ENCODE assay signal across 7 cellular contexts in genomic region chr17:76075364-76076099, GRCh38. TPM values are rescaled to one million over a fixed set of nuclear protein-coding genes. Genes with fewer than 3 reads are reported as not detected.
A peak's percentile ranks its signal among the peaks of the same experiment; 100 is the strongest.
DNase-seq lines count a peak whose midpoint lies in the region; ATAC-seq, FAIRE-seq and TF ChIP-seq lines count a peak whose summit lies in the region.

No MANE protein-coding gene starts in this region.

- H3K9me1 ChIP-seq in K562 (ENCODE audit: control insufficient read depth, insufficient read depth, low read length): peaks cover 4% of the 10 kb centered on the region

- no peaks in the 10 kb centered on the region for H3K36me3 Mint-ChIP-seq in nephron (ENCODE audit: low read depth)

- CTCF ChIA-PET in K562 (lab: Yijun Ruan, JAX; ENCODE audit: low intra/inter-chr PET ratio): no interaction called here

- H2AFZ ChIP-seq in K562 (ENCODE audit: low read depth, low read length): no peak overlapping the region
- no peak overlapping the region for H2AFZ ChIP-seq in MM.1S (ENCODE audit: low read length)

- intact Hi-C loops in K562 (cut with micrococcal nuclease): no loop called here

- H3F3A ChIP-seq in MM.1S (ENCODE audit: insufficient read depth, low read length): no peaks in the 10 kb centered on the region; the same call in 1 of the 2 replicates

- BruUV-seq in K562 (replicated peaks; lab: Mats Ljungman, UMichigan): no TSS peak

- H3K27ac ChIP-seq in K562 (ENCODE audit: extremely low read depth, low read depth, low read length) (no peak overlapping the region), MM.1S (ENCODE audit: low read length) (no peak overlapping the region)

- FAIRE-seq in K562 (lab: Jason Lieb, UNC): no peak

- peaks cover 69% of the 10 kb centered on the region for H3K27me3 Mint-ChIP-seq in nephron (ENCODE audit: low read depth)

- TF ChIP-seq RAD21 in K562 (CRISPR knock-in tag; conservative IDR thresholded peaks at IDR 0.05 in 1 of 2, IDR thresholded peaks at IDR 0.05 in 1 of 2): no peak

- POLR2A ChIA-PET in K562 (lab: Yijun Ruan, JAX): no interaction called here

- H3K4me2 ChIP-seq in K562 (ENCODE audit: insufficient read depth, low read length) (no peak overlapping the region), MM.1S (ENCODE audit: low read depth, low read length) (no peak overlapping the region)

- H3K36me3 ChIP-seq in K562 (ENCODE audit: control insufficient read depth, insufficient read depth, low read length) (peaks cover 5% of the 10 kb centered on the region; the same call in 2 of the 3 replicates), MM.1S (replicated peaks; ENCODE audit: insufficient read depth, low read length) (no peaks in the 10 kb centered on the region)

- TF ChIP-seq POLR2A in K562 (conservative IDR thresholded peaks at IDR 0.05): no peak

- TF ChIP-seq CTCF in K562 (IDR thresholded peaks at IDR 0.05 in 2 of 3, conservative IDR thresholded peaks at IDR 0.05 in 1 of 3; ENCODE audit: insufficient read depth in 2 of 3, low read depth in 1 of 3, low read length in 3 of 3) (no peak), nephron (IDR thresholded peaks at IDR 0.05; ENCODE audit: unreplicated experiment in 3 of 3) (peak in 1 of 3 experiments; percentile 16), MM.1S (IDR thresholded peaks at IDR 0.05; ENCODE audit: low read length) (no peak)

- H3K9me3 Mint-ChIP-seq in nephron: no peaks in the 10 kb centered on the region

- no peaks in the 10 kb centered on the region for H3K9me3 ChIP-seq in K562 (replicated peaks; ENCODE audit: control insufficient read depth, insufficient read depth, low read depth, low read length)
- no peaks in the 10 kb centered on the region for H3K9me3 ChIP-seq in MM.1S (replicated peaks; ENCODE audit: insufficient read depth, low read length)

- WGBS in K562 (ENCODE audit: insufficient coverage, low coverage, missing lambda C conversion rate): 31% methylated on average over 36 of the region's 42 CpGs

- H3K4me1 Mint-ChIP-seq in nephron: peaks cover 43% of the 10 kb centered on the region

- DNase-seq in D341Med (ENCODE audit: low spot score): peak; percentile 82
- DNase-seq in HuH-7.5 (ENCODE audit: low spot score): peak; percentile 55
- no peak for DNase-seq in K562 (ENCODE audit: extremely low read depth in 1 of 4, low spot score in 3 of 4)
- DNase-seq in MM.1S: no peak

- H3K27me3 ChIP-seq in K562 (ENCODE audit: control insufficient read depth in 2 of 2, insufficient read depth in 2 of 2, low read length in 2 of 2) (peaks cover 18 to 44% of the 10 kb centered on the region in 2 experiments; a peak in 4 of 5 replicates), MM.1S (replicated peaks; ENCODE audit: insufficient read depth, low read length) (peaks cover 61% of the 10 kb centered on the region)

- no peaks in the 10 kb centered on the region for H3K9me2 ChIP-seq in MM.1S (replicated peaks; ENCODE audit: insufficient read depth, low read length)

- ATAC-seq in K562: no peak
- no peak for ATAC-seq in GM19324 (IDR thresholded peaks at IDR 0.05; ENCODE audit: low FRiP score, unreplicated experiment)
- ATAC-seq in GM21786 (IDR thresholded peaks at IDR 0.05; ENCODE audit: unreplicated experiment): no peak

- peaks cover 5 to 57% of the 10 kb centered on the region in 2 experiments for H3K4me1 ChIP-seq in K562 (replicated peaks in 1 of 2; ENCODE audit: control insufficient read depth in 2 of 2, insufficient read depth in 2 of 2, low read length in 2 of 2)
- H3K4me1 ChIP-seq in MM.1S (ENCODE audit: low read length): peaks cover 6% of the 10 kb centered on the region

- peak overlapping the region; percentile 63 to 75 (median 67) for H3K4me3 Mint-ChIP-seq in nephron

- no peak overlapping the region for H3K27ac Mint-ChIP-seq in nephron

- H4K20me1 ChIP-seq in K562 (replicated peaks; ENCODE audit: control insufficient read depth, insufficient read depth, low read length) (peaks cover 15% of the 10 kb centered on the region; the same call in 1 of the 2 replicates), MM.1S (ENCODE audit: insufficient read depth, low read length) (no peaks in the 10 kb centered on the region)

- in situ Hi-C loops in K562 (cut with MboI): no loop called here

- H3K79me2 ChIP-seq in K562 (ENCODE audit: control insufficient read depth, insufficient read depth, low read length): peaks cover 25% of the 10 kb centered on the region
- peaks cover 24% of the 10 kb centered on the region for H3K79me2 ChIP-seq in MM.1S (ENCODE audit: low read length)

- no peak overlapping the region for H3K4me3 ChIP-seq in K562
- no peak overlapping the region for H3K4me3 ChIP-seq in MM.1S (ENCODE audit: low read length)

- TF ChIP-seq EP300 in K562 (IDR thresholded peaks at IDR 0.05; ENCODE audit: low read length): no peak

- H3K9ac ChIP-seq in K562 (ENCODE audit: insufficient read depth in 1 of 2, low read depth in 2 of 2, low read length in 2 of 2): no peak overlapping the region
- no peak overlapping the region for H3K9ac ChIP-seq in MM.1S (ENCODE audit: low read length)

RNA-seq across cellular contexts. Expression of gene GALR2, which starts 1.0 kb away (rescaled TPM):
- not detected in 2 replicates for total RNA-seq in K562 (2011; cell fraction: chromatin; rRNA removed; ENCODE audit: low replicate concordance)
- total RNA-seq in K562 (2011; cell fraction: nucleolus; rRNA removed): 0.17 TPM in 1 of 2 replicates, not detected in the other
- not detected in 2 replicates for total RNA-seq in K562 (2011; cell fraction: nucleoplasm; rRNA removed)
- total RNA-seq in K562 (2014; rRNA removed) (not detected in 2 replicates), K562 (2014; rRNA removed; fragmentation: Illumina TruSeq; extraction: Trizol) (not detected in 2 replicates), K562 (2015; rRNA removed; fragmentation: Illumina TruSeq; extraction: Trizol) (not detected in 2 replicates), K562 (2021) (not detected in 2 replicates)
- polyA plus RNA-seq in K562 (2011; rRNA removed) (not detected in 2 replicates), K562 (2014; fragmentation: Illumina TruSeq; extraction: Trizol) (not detected in 2 replicates), K562 (2014; fragmentation: Nextera tagmentation; extraction: Ambion mirVana) (not detected), K562 (2014; rRNA removed) (0.34 TPM in 1 of 2 replicates, not detected in the other)
- 0.18 TPM in 1 of 2 replicates, not detected in the other for polyA plus RNA-seq in K562 (2011; cell fraction: cytosol; rRNA removed)
- polyA plus RNA-seq in K562 (2011; cell fraction: nucleus; rRNA removed): not detected in 2 replicates
- polyA plus RNA-seq in K562 (2012): not detected in 2 replicates
- not detected in 2 replicates for polyA minus RNA-seq in K562 (2011; rRNA and poly(A)+ RNA removed)
- polyA minus RNA-seq in K562 (2011; cell fraction: cytosol; rRNA and poly(A)+ RNA removed): not detected in 2 replicates
- polyA minus RNA-seq in K562 (2011; cell fraction: nucleus; rRNA and poly(A)+ RNA removed): not detected in 2 replicates

RNA-seq across cellular contexts. Expression of gene SRP68, which starts 3.2 kb away (rescaled TPM):
- 133 and 147 TPM in 2 replicates for total RNA-seq in K562 (2011; cell fraction: chromatin; rRNA removed; ENCODE audit: low replicate concordance)
- total RNA-seq in K562 (2011; cell fraction: nucleolus; rRNA removed): 62.8 and 73.2 TPM in 2 replicates
- 99.2 and 124 TPM in 2 replicates for total RNA-seq in K562 (2011; cell fraction: nucleoplasm; rRNA removed)
- 29.8 and 35.3 TPM in 2 replicates for total RNA-seq in K562 (2014; rRNA removed)
- 32.4 and 33.8 TPM in 2 replicates for total RNA-seq in K562 (2014; rRNA removed; fragmentation: Illumina TruSeq; extraction: Trizol)
- total RNA-seq in K562 (2015; rRNA removed; fragmentation: Illumina TruSeq; extraction: Trizol): 33.6 and 36.2 TPM in 2 replicates
- total RNA-seq in K562 (2021): 73.5 and 77.4 TPM in 2 replicates
- polyA plus RNA-seq in K562 (2011; rRNA removed): 79.6 and 93.4 TPM in 2 replicates
- 55.4 and 75.0 TPM in 2 replicates for polyA plus RNA-seq in K562 (2011; cell fraction: cytosol; rRNA removed)
- polyA plus RNA-seq in K562 (2011; cell fraction: nucleus; rRNA removed): 49.7 and 56.7 TPM in 2 replicates
- 73.7 and 81.8 TPM in 2 replicates for polyA plus RNA-seq in K562 (2012)
- 85.7 and 92.6 TPM in 2 replicates for polyA plus RNA-seq in K562 (2014; fragmentation: Illumina TruSeq; extraction: Trizol)
- 10 to 100 TPM; 29.4 to 31.4 TPM for polyA plus RNA-seq in K562 (2014; fragmentation: Nextera tagmentation; extraction: Ambion mirVana)
- polyA plus RNA-seq in K562 (2014; rRNA removed): 62.8 and 63.5 TPM in 2 replicates
- 82.1 and 85.9 TPM in 2 replicates for polyA minus RNA-seq in K562 (2011; rRNA and poly(A)+ RNA removed)
- polyA minus RNA-seq in K562 (2011; cell fraction: cytosol; rRNA and poly(A)+ RNA removed): 40.9 and 46.4 TPM in 2 replicates
- polyA minus RNA-seq in K562 (2011; cell fraction: nucleus; rRNA and poly(A)+ RNA removed): 22.2 and 39.0 TPM in 2 replicates

RNA-seq across cellular contexts. Expression of gene ZACN, which starts 3.5 kb away (rescaled TPM):
- total RNA-seq in K562 (2011; cell fraction: chromatin; rRNA removed; ENCODE audit: low replicate concordance): 0.32 TPM in 1 of 2 replicates, not detected in the other
- total RNA-seq in K562 (2011; cell fraction: nucleolus; rRNA removed): 0.13 TPM in 1 of 2 replicates, not detected in the other
- total RNA-seq in K562 (2011; cell fraction: nucleoplasm; rRNA removed): not detected in 2 replicates
- total RNA-seq in K562 (2014; rRNA removed) (not detected in 2 replicates), K562 (2014; rRNA removed; fragmentation: Illumina TruSeq; extraction: Trizol) (not detected in 2 replicates), K562 (2015; rRNA removed; fragmentation: Illumina TruSeq; extraction: Trizol) (not detected in 2 replicates), K562 (2021) (0.07 TPM in 1 of 2 replicates, not detected in the other)
- polyA plus RNA-seq in K562 (2011; rRNA removed) (not detected in 2 replicates), K562 (2014; fragmentation: Illumina TruSeq; extraction: Trizol) (not detected in 2 replicates), K562 (2014; fragmentation: Nextera tagmentation; extraction: Ambion mirVana) (not detected), K562 (2014; rRNA removed) (not detected in 2 replicates)
- not detected in 2 replicates for polyA plus RNA-seq in K562 (2011; cell fraction: cytosol; rRNA removed)
- polyA plus RNA-seq in K562 (2011; cell fraction: nucleus; rRNA removed): 0.07 and 0.20 TPM in 2 replicates
- 3.9 and 6.5 TPM in 2 replicates for polyA plus RNA-seq in K562 (2012)
- polyA minus RNA-seq in K562 (2011; rRNA and poly(A)+ RNA removed): not detected in 2 replicates
- polyA minus RNA-seq in K562 (2011; cell fraction: cytosol; rRNA and poly(A)+ RNA removed): not detected in 2 replicates
- polyA minus RNA-seq in K562 (2011; cell fraction: nucleus; rRNA and poly(A)+ RNA removed): not detected in 2 replicates

RNA-seq across cellular contexts. Expression of gene EXOC7, which starts 28.1 kb away (rescaled TPM):
- total RNA-seq in K562 (2011; cell fraction: chromatin; rRNA removed; ENCODE audit: low replicate concordance): 106 and 307 TPM in 2 replicates
- total RNA-seq in K562 (2011; cell fraction: nucleolus; rRNA removed): 138 and 157 TPM in 2 replicates
- total RNA-seq in K562 (2011; cell fraction: nucleoplasm; rRNA removed): 108 and 119 TPM in 2 replicates
- total RNA-seq in K562 (2014; rRNA removed) (35.0 and 35.5 TPM in 2 replicates), K562 (2014; rRNA removed; fragmentation: Illumina TruSeq; extraction: Trizol) (29.0 and 30.3 TPM in 2 replicates), K562 (2015; rRNA removed; fragmentation: Illumina TruSeq; extraction: Trizol) (36.3 and 42.4 TPM in 2 replicates), K562 (2021) (53.1 and 57.0 TPM in 2 replicates)
- polyA plus RNA-seq in K562 (2011; rRNA removed) (36.5 and 37.1 TPM in 2 replicates), K562 (2014; fragmentation: Illumina TruSeq; extraction: Trizol) (27.8 and 31.2 TPM in 2 replicates), K562 (2014; fragmentation: Nextera tagmentation; extraction: Ambion mirVana) (10 to 100 TPM; 18.6 to 20.2 TPM), K562 (2014; rRNA removed) (30.5 and 36.2 TPM in 2 replicates)
- polyA plus RNA-seq in K562 (2011; cell fraction: cytosol; rRNA removed): 30.9 and 53.6 TPM in 2 replicates
- polyA plus RNA-seq in K562 (2011; cell fraction: nucleus; rRNA removed): 85.3 and 123 TPM in 2 replicates
- polyA plus RNA-seq in K562 (2012): 44.4 and 49.7 TPM in 2 replicates
- polyA minus RNA-seq in K562 (2011; rRNA and poly(A)+ RNA removed): 31.0 and 40.9 TPM in 2 replicates
- 32.9 and 34.2 TPM in 2 replicates for polyA minus RNA-seq in K562 (2011; cell fraction: cytosol; rRNA and poly(A)+ RNA removed)
- polyA minus RNA-seq in K562 (2011; cell fraction: nucleus; rRNA and poly(A)+ RNA removed): 58.6 and 66.9 TPM in 2 replicates

RNA-seq across cellular contexts. Expression of gene EVPL, which starts 48.4 kb away (rescaled TPM):
- 0.07 TPM in 1 of 2 replicates, not detected in the other for total RNA-seq in K562 (2011; cell fraction: chromatin; rRNA removed; ENCODE audit: low replicate concordance)
- total RNA-seq in K562 (2011; cell fraction: nucleolus; rRNA removed): under 0.01 and 0.13 TPM in 2 replicates
- total RNA-seq in K562 (2011; cell fraction: nucleoplasm; rRNA removed): not detected in 2 replicates
- total RNA-seq in K562 (2014; rRNA removed): 0.04 and 0.18 TPM in 2 replicates
- not detected in 2 replicates for total RNA-seq in K562 (2014; rRNA removed; fragmentation: Illumina TruSeq; extraction: Trizol)
- 0.18 TPM in 1 of 2 replicates, not detected in the other for total RNA-seq in K562 (2015; rRNA removed; fragmentation: Illumina TruSeq; extraction: Trizol)
- total RNA-seq in K562 (2021): 0.11 and 0.13 TPM in 2 replicates
- polyA plus RNA-seq in K562 (2011; rRNA removed): not detected in 2 replicates
- 0.01 TPM in 1 of 2 replicates, not detected in the other for polyA plus RNA-seq in K562 (2011; cell fraction: cytosol; rRNA removed)
- 0.04 and 0.10 TPM in 2 replicates for polyA plus RNA-seq in K562 (2011; cell fraction: nucleus; rRNA removed)
- 0.03 and 0.10 TPM in 2 replicates for polyA plus RNA-seq in K562 (2012)
- not detected in 2 replicates for polyA plus RNA-seq in K562 (2014; fragmentation: Illumina TruSeq; extraction: Trizol)
- not detected for polyA plus RNA-seq in K562 (2014; fragmentation: Nextera tagmentation; extraction: Ambion mirVana)
- polyA plus RNA-seq in K562 (2014; rRNA removed): 0.08 TPM in 1 of 2 replicates, not detected in the other
- not detected in 2 replicates for polyA minus RNA-seq in K562 (2011; rRNA and poly(A)+ RNA removed)
- not detected in 2 replicates for polyA minus RNA-seq in K562 (2011; cell fraction: cytosol; rRNA and poly(A)+ RNA removed)
- not detected in 2 replicates for polyA minus RNA-seq in K562 (2011; cell fraction: nucleus; rRNA and poly(A)+ RNA removed)

Comparison
In these comparisons a context has a peak if more than half of its experiments do, and no peak if none do; other contexts are left out.
1. DNase-seq: peak in D341Med (single experiment) and HuH-7.5 (single experiment); none in K562 (0 of 4) and MM.1S (single experiment).